In genomic region chr2:27105981-27106380, GRCh38 we compare ENCODE assay signal across 35 cellular contexts. TPM values are rescaled to one million over a fixed set of nuclear protein-coding genes. Genes with fewer than 3 reads are reported as not detected.
"Had no signal": no experiment of that assay in that cellular context is flagged by ENCODE, and none has a peak within 500 bp of the region (broad histone marks: within the 10 kb centered on the region; RNA-seq: fewer than 3 reads in every experiment).

No MANE protein-coding gene starts in this region.

- H3K36me3 Mint-ChIP-seq: activated CD4-positive, alpha-beta memory T cell treated with anti-CD3 and anti-CD28 coated beads for 36 hours; activated CD8-positive, alpha-beta memory T cell treated with anti-CD3 and anti-CD28 coated beads, Interleukin-2, amount 10 ng/mL, durations not matched to agents 7 days and 5 days; activated naive CD4-positive, alpha-beta T cell treated with anti-CD3 and anti-CD28 coated beads, Interleukin-2, amount 50 U/mL, for 72 hours; activated naive CD8-positive, alpha-beta T cell treated with anti-CD3 and anti-CD28 coated beads, Interleukin-2, amount 10 ng/mL, durations not matched to agents 7 days and 5 days had no signal

- H3K4me1 ChIP-seq: body of pancreas, foreskin keratinocyte, gastrocnemius medialis, heart left ventricle had no signal

- H3K27ac ChIP-seq: body of pancreas, foreskin keratinocyte, gastrocnemius medialis, heart left ventricle had no signal

- H3K9me3 ChIP-seq: body of pancreas, gastrocnemius medialis, heart left ventricle had no signal

- H3K27me3 ChIP-seq: body of pancreas, foreskin keratinocyte, gastrocnemius medialis had no signal

- H3K9me3 Mint-ChIP-seq: activated CD4-positive, alpha-beta memory T cell treated with anti-CD3 and anti-CD28 coated beads for 36 hours; activated CD4-positive, alpha-beta T cell treated with anti-CD3 and anti-CD28 coated beads, Interleukin-2, amount 10 ng/mL, durations not matched to agents 24 days and 14 days; activated naive CD4-positive, alpha-beta T cell treated with anti-CD3 and anti-CD28 coated beads for 36 hours; activated naive CD4-positive, alpha-beta T cell treated with anti-CD3 and anti-CD28 coated beads, Interleukin-2, amount 50 U/mL, for 72 hours; activated naive CD8-positive, alpha-beta T cell treated with anti-CD3 and anti-CD28 coated beads, Interleukin-2, amount 10 ng/mL, durations not matched to agents 7 days and 5 days; activated T-helper 1 cell treated with anti-CD3 and anti-CD28 coated beads, Interleukin-12 subunit alpha, Interleukin-12 subunit beta, Interleukin-2, Interleukin-4 antibody, amounts not matched to agents 30 ng/mL and 10 ng/mL and 1 ng/mL, durations not matched to agents 14 hours and 24 hours and 36 hours; activated T-helper 2 cell treated with anti-CD3 and anti-CD28 coated beads, Interferon-gamma antibody, Interleukin-2, Interleukin-4, amounts not matched to agents 10 μg/mL and 5 μg/mL and 100 μg/mL, durations not matched to agents 14 hours and 24 hours and 36 hours; endodermal cell; T-helper 2 cell treated with Interferon-gamma antibody and Interleukin-4, amounts not matched to agents 5 μg/mL and 100 μg/mL, for 36 hours had no signal

- H3K36me3 ChIP-seq: gastrocnemius medialis, heart left ventricle had no signal

- ATAC-seq: activated CD4-positive, alpha-beta T cell treated with anti-CD3 and anti-CD28 coated beads for 36 hours; activated CD8-positive, alpha-beta memory T cell treated with anti-CD3 and anti-CD28 coated beads, Interleukin-2, amount 10 ng/mL, durations not matched to agents 7 days and 5 days; activated CD8-positive, alpha-beta T cell treated with anti-CD3 and anti-CD28 coated beads, Interleukin-2, amount 10 ng/mL, durations not matched to agents 7 days and 5 days; activated naive CD4-positive, alpha-beta T cell treated with anti-CD3 and anti-CD28 coated beads, Interleukin-2, amount 50 U/mL, for 72 hours; body of pancreas; esophagus mucosa; foreskin keratinocyte; gastrocnemius medialis; heart left ventricle; T-helper 17 cell had no signal

- H3K4me1 Mint-ChIP-seq: activated CD4-positive, alpha-beta T cell treated with anti-CD3 and anti-CD28 coated beads for 36 hours; activated CD8-positive, alpha-beta memory T cell treated with anti-CD3 and anti-CD28 coated beads, Interleukin-2, amount 10 ng/mL, durations not matched to agents 7 days and 5 days; activated naive CD8-positive, alpha-beta T cell treated with anti-CD3 and anti-CD28 coated beads, Interleukin-2, amount 10 ng/mL, durations not matched to agents 7 days and 5 days; endodermal cell had no signal

- H3K4me3 ChIP-seq: body of pancreas, gastrocnemius medialis, heart left ventricle had no signal

- H3K4me3 Mint-ChIP-seq: activated CD4-positive, alpha-beta memory T cell treated with anti-CD3 and anti-CD28 coated beads for 36 hours; activated CD4-positive, alpha-beta T cell treated with anti-CD3 and anti-CD28 coated beads for 36 hours; activated CD4-positive, alpha-beta T cell treated with anti-CD3 and anti-CD28 coated beads, Interleukin-2, amount 10 ng/mL, durations not matched to agents 24 days and 14 days; activated CD8-positive, alpha-beta memory T cell treated with anti-CD3 and anti-CD28 coated beads, Interleukin-2, amount 10 ng/mL, durations not matched to agents 7 days and 5 days; activated CD8-positive, alpha-beta T cell treated with anti-CD3 and anti-CD28 coated beads, Interleukin-2, amount 10 ng/mL, durations not matched to agents 7 days and 5 days; activated naive CD4-positive, alpha-beta T cell treated with anti-CD3 and anti-CD28 coated beads for 36 hours; activated naive CD8-positive, alpha-beta T cell treated with anti-CD3 and anti-CD28 coated beads, Interleukin-2, amount 10 ng/mL, durations not matched to agents 7 days and 5 days; activated T-helper 1 cell treated with anti-CD3 and anti-CD28 coated beads, Interleukin-12 subunit alpha, Interleukin-12 subunit beta, Interleukin-2, Interleukin-4 antibody, amounts not matched to agents 30 ng/mL and 10 ng/mL and 1 ng/mL, durations not matched to agents 14 hours and 24 hours and 36 hours; endodermal cell; T-helper 17 cell; T-helper 2 cell treated with Interferon-gamma antibody and Interleukin-4, amounts not matched to agents 5 μg/mL and 100 μg/mL, for 36 hours had no signal

- DNase-seq: activated CD4-positive, alpha-beta memory T cell treated with anti-CD3 and anti-CD28 coated beads for 36 hours; activated CD4-positive, alpha-beta T cell treated with anti-CD3 and anti-CD28 coated beads for 36 hours; activated CD4-positive, alpha-beta T cell treated with anti-CD3 and anti-CD28 coated beads, Interleukin-2, amount 10 ng/mL, durations not matched to agents 24 days and 14 days; activated CD4-positive, CD25-positive, alpha-beta regulatory T cell; activated CD4-positive, CD25-positive, alpha-beta regulatory T cell treated with anti-CD3 and anti-CD28 coated beads, Interleukin-2, amount 50 U/mL, for 72 hours; activated CD8-positive, alpha-beta memory T cell treated with anti-CD3 and anti-CD28 coated beads, Interleukin-2, amount 10 ng/mL, durations not matched to agents 7 days and 5 days; activated CD8-positive, alpha-beta memory T cell treated with anti-CD3 and anti-CD28 coated beads, Interleukin-2, amount 50 U/mL, for 4 hours; activated CD8-positive, alpha-beta T cell treated with anti-CD3 and anti-CD28 coated beads, Interleukin-2, amount 10 ng/mL, durations not matched to agents 7 days and 5 days; activated effector memory CD4-positive, alpha-beta T cell treated with anti-CD3 and anti-CD28 coated beads, Interleukin-2, amount 50 U/mL, for 16 hours; activated naive CD4-positive, alpha-beta T cell treated with anti-CD3 and anti-CD28 coated beads for 36 hours; activated naive CD8-positive, alpha-beta T cell treated with anti-CD3 and anti-CD28 coated beads, Interleukin-2, amount 10 ng/mL, durations not matched to agents 7 days and 5 days; activated T-cell treated with anti-CD3 and anti-CD28 coated beads, Interleukin-2, amount 50 U/mL, for 1 hour; activated T-cell treated with anti-CD3 and anti-CD28 coated beads, Interleukin-2, amount 50 U/mL, for 48 hours; amniotic stem cell; anterior cingulate cortex; body of pancreas; caudate nucleus; cortex of kidney; dermis blood vessel endothelial cell; effector CD4-positive, alpha-beta T cell; endodermal cell; foreskin keratinocyte; gastrocnemius medialis; glutamatergic neuron; heart left ventricle; T-helper 1 cell; T-helper 17 cell; T1000 had no signal

- H3K27ac Mint-ChIP-seq: activated CD4-positive, alpha-beta memory T cell treated with anti-CD3 and anti-CD28 coated beads for 36 hours; activated CD4-positive, alpha-beta T cell treated with anti-CD3 and anti-CD28 coated beads for 36 hours; activated CD4-positive, alpha-beta T cell treated with anti-CD3 and anti-CD28 coated beads, Interleukin-2, amount 10 ng/mL, durations not matched to agents 24 days and 14 days; activated CD8-positive, alpha-beta memory T cell treated with anti-CD3 and anti-CD28 coated beads, Interleukin-2, amount 10 ng/mL, durations not matched to agents 7 days and 5 days; activated CD8-positive, alpha-beta T cell treated with anti-CD3 and anti-CD28 coated beads, Interleukin-2, amount 10 ng/mL, durations not matched to agents 7 days and 5 days; activated naive CD4-positive, alpha-beta T cell treated with anti-CD3 and anti-CD28 coated beads for 36 hours; activated naive CD4-positive, alpha-beta T cell treated with anti-CD3 and anti-CD28 coated beads, Interleukin-2, amount 50 U/mL, for 72 hours; activated naive CD8-positive, alpha-beta T cell treated with anti-CD3 and anti-CD28 coated beads, Interleukin-2, amount 10 ng/mL, durations not matched to agents 7 days and 5 days; activated T-helper 1 cell treated with anti-CD3 and anti-CD28 coated beads, Interleukin-12 subunit alpha, Interleukin-12 subunit beta, Interleukin-2, Interleukin-4 antibody, amounts not matched to agents 30 ng/mL and 10 ng/mL and 1 ng/mL, durations not matched to agents 14 hours and 24 hours and 36 hours; activated T-helper 2 cell treated with anti-CD3 and anti-CD28 coated beads, Interferon-gamma antibody, Interleukin-2, Interleukin-4, amounts not matched to agents 10 μg/mL and 5 μg/mL and 100 μg/mL, durations not matched to agents 14 hours and 24 hours and 36 hours; endodermal cell; T-helper 17 cell; T-helper 2 cell treated with Interferon-gamma antibody and Interleukin-4, amounts not matched to agents 5 μg/mL and 100 μg/mL, for 36 hours had no signal

RNA-seq across cellular contexts. Expression of gene CGREF1, which starts 12.9 kb away (rescaled TPM):
- total RNA-seq: T-helper 17 cell had no signal

RNA-seq across cellular contexts. Expression of gene ABHD1, which starts 17.6 kb away (rescaled TPM):
- total RNA-seq: astrocyte, dermis blood vessel endothelial cell, epithelial cell of proximal tubule, esophagus mucosa, foreskin keratinocyte had no signal
- polyA plus RNA-seq: foreskin keratinocyte had no signal
